12 cellular contexts compared by ENCODE assay signal in genomic region chr19:8552810-8553209, GRCh38. TPM values are rescaled to one million over a fixed set of nuclear protein-coding genes. Genes with fewer than 3 reads are reported as not detected.
DNase-seq lines count a peak whose midpoint lies in the region; ATAC-seq and TF ChIP-seq lines count a peak whose summit lies in the region.
"Had no signal": no experiment of that assay in that cellular context is flagged by ENCODE, and none has a peak within 500 bp of the region (broad histone marks: within the 10 kb centered on the region; RNA-seq: fewer than 3 reads in every experiment).

No MANE protein-coding gene starts in this region.

- no peaks in the 10 kb centered on the region; the same call in 1 of the 3 replicates for H3K9me3 Mint-ChIP-seq in GM23338
- H3K9me3 Mint-ChIP-seq: T-helper 1 cell treated with Interleukin-12 subunit alpha and Interleukin-12 subunit beta and Interleukin-4 antibody, amounts not matched to agents 30 μg/mL and 1 μg/mL, for 36 hours had no signal

- no peaks in the 10 kb centered on the region for H4K20me1 ChIP-seq in GM23338 (replicated peaks; ENCODE audit: insufficient read depth)

- H3K9me2 ChIP-seq in GM23338 (ENCODE audit: insufficient read depth): peaks cover 3% of the 10 kb centered on the region; the same call in 1 of the 2 replicates

- 49 to 71% methylated on average over 10 of the region's 10 CpGs for WGBS in lower leg skin, 2 donors

- H3K27me3 ChIP-seq in GM23338 (ENCODE audit: insufficient read depth): no peaks in the 10 kb centered on the region
- H3K27me3 ChIP-seq in SJCRH30: no peaks in the 10 kb centered on the region
- H3K27me3 ChIP-seq in dorsolateral prefrontal cortex: no peaks in the 10 kb centered on the region
- H3K27me3 ChIP-seq: sigmoid colon had no signal

- intact Hi-C loops in lower leg skin (cut with DNase I; ENCODE audit: low total_unique reads): no loop called here
- intact Hi-C loops in dorsolateral prefrontal cortex (cut with DNase I): no loop called here

- no peaks in the 10 kb centered on the region for H3K79me2 ChIP-seq in GM23338 (replicated peaks; ENCODE audit: insufficient read depth)

- H3K36me3 ChIP-seq in GM23338 (ENCODE audit: insufficient read depth) (no peaks in the 10 kb centered on the region), SJCRH30 (no peaks in the 10 kb centered on the region)

- H3K4me3 ChIP-seq in GM23338: no peak overlapping the region
- H3K4me3 ChIP-seq in SJCRH30: no peak overlapping the region
- H3K4me3 ChIP-seq in fibroblast of pulmonary artery (replicated peaks; ENCODE audit: low read depth, low read length): no peak overlapping the region
- no peak overlapping the region for H3K4me3 ChIP-seq in lower leg skin (ENCODE audit: low read depth, poor library complexity, severe bottlenecking)
- no peak overlapping the region for H3K4me3 ChIP-seq in dorsolateral prefrontal cortex
- H3K4me3 ChIP-seq: sigmoid colon had no signal

- H3K4me1 ChIP-seq in GM23338 (ENCODE audit: insufficient read depth) (no peaks in the 10 kb centered on the region), SJCRH30 (no peaks in the 10 kb centered on the region)
- H3K4me1 ChIP-seq: sigmoid colon had no signal

- ATAC-seq in GM23338 (peak; percentile 92), HG02678 (IDR thresholded peaks at IDR 0.05; ENCODE audit: unreplicated experiment) (no peak)

- peak overlapping the region; percentile 33 for H3K4me3 Mint-ChIP-seq in GM23338
- H3K4me3 Mint-ChIP-seq: T-helper 1 cell treated with Interleukin-12 subunit alpha and Interleukin-12 subunit beta and Interleukin-4 antibody, amounts not matched to agents 30 μg/mL and 1 μg/mL, for 36 hours had no signal

- no peaks in the 10 kb centered on the region for H3K9me3 ChIP-seq in SJCRH30 (replicated peaks)
- H3K9me3 ChIP-seq: sigmoid colon had no signal

- H3K27ac ChIP-seq in GM23338 (ENCODE audit: low read depth): no peak overlapping the region
- no peak overlapping the region for H3K27ac ChIP-seq in SJCRH30
- no peak overlapping the region for H3K27ac ChIP-seq in dorsolateral prefrontal cortex
- H3K27ac ChIP-seq: sigmoid colon had no signal

- TF ChIP-seq CTCF in GM23338 (conservative IDR thresholded peaks at IDR 0.05; ENCODE audit: low read depth in 2 of 2) (no peak), fibroblast of pulmonary artery (IDR thresholded peaks at IDR 0.05; ENCODE audit: low read length, missing control alignments) (no peak), lower leg skin (IDR thresholded peaks at IDR 0.05) (no peak), dorsolateral prefrontal cortex (IDR thresholded peaks at IDR 0.05 in 54 of 56, conservative IDR thresholded peaks at IDR 0.05 in 2 of 56; ENCODE audit: low read depth in 1 of 56, partially characterized antibody in 56 of 56) (no peak)

- H3K36me3 Mint-ChIP-seq in GM23338 (ENCODE audit: low read depth): peaks cover 5% of the 10 kb centered on the region; the same call in 1 of the 3 replicates

- peaks cover 3% of the 10 kb centered on the region; the same call in 1 of the 3 replicates for H3K4me1 Mint-ChIP-seq in GM23338

- peaks cover 5% of the 10 kb centered on the region; the same call in 1 of the 2 replicates for H3F3A ChIP-seq in GM23338 (replicated peaks; ENCODE audit: low read depth)

- no peak overlapping the region for H3K4me2 ChIP-seq in GM23338

- no peak for TF ChIP-seq POLR2A in lower leg skin (IDR thresholded peaks at IDR 0.05)

- no peak overlapping the region for H2AFZ ChIP-seq in GM23338

- DNase-seq in AG08396 (ENCODE audit: low spot score): peak; percentile 41
- peak; percentile 89 for DNase-seq in GM23338 (ENCODE audit: low spot score)
- peak; percentile 42 to 57 for DNase-seq in SJCRH30
- peak; percentile 51 for DNase-seq in fibroblast of pulmonary artery (ENCODE audit: low read depth)
- no peak for DNase-seq in lower leg skin (ENCODE audit: low spot score in 2 of 2)
- no peak for DNase-seq in stimulated activated CD4-positive, alpha-beta T cell treated with anti-CD3 and anti-CD28 coated beads, Interleukin-12 subunit alpha, Interleukin-12 subunit beta, amount 100 ng/mL, for 4 hours
- no peak for DNase-seq in dorsolateral prefrontal cortex
- DNase-seq: amniotic stem cell, GF-D8, sigmoid colon had no signal

- no peak overlapping the region for H3K27ac Mint-ChIP-seq in GM23338

- H3K27me3 Mint-ChIP-seq in GM23338 (ENCODE audit: insufficient read depth, low read depth, poor library complexity): peaks cover 12% of the 10 kb centered on the region

TF ChIP-seq in GM23338, 12 proteins besides CTCF, POLR2A, EP300 and RAD21 (continues in another document):
- TF ChIP-seq NANOG (IDR thresholded peaks at IDR 0.05; ENCODE audit: borderline replicate concordance) (no peak), ZNF331 (CRISPR knock-in tag; IDR thresholded peaks at IDR 0.05; ENCODE audit: low read depth) (no peak), STAT1 (IDR thresholded peaks at IDR 0.05; ENCODE audit: unreplicated experiment) (no peak)

RNA-seq across cellular contexts. Expression of gene MYO1F, which starts 24.4 kb away (rescaled TPM):
- 3.8 and 3.9 TPM in 2 replicates for total RNA-seq in GM23338 (2014; rRNA removed; shearing (Covaris generic))
- 5.7 and 7.1 TPM in 2 replicates for polyA plus RNA-seq in GM23338 (2016; fragmentation: Nextera tagmentation; extraction: Ambion mirVana)
- total RNA-seq in SJCRH30 (2014; rRNA removed; shearing (Covaris generic)): 0.04 TPM in 1 of 2 replicates, not detected in the other
- 1 to 10 TPM; 2.2 to 6.3 (median 3.2) TPM for total RNA-seq in lower leg skin
- 10 to 100 TPM in 83 of 120 experiments, 1 to 10 TPM in 37; 3.6 to 34.3 (median 13.5) TPM for total RNA-seq in dorsolateral prefrontal cortex

RNA-seq across cellular contexts. Expression of gene ZNF414, which starts 38.8 kb away (rescaled TPM):
- total RNA-seq in GM23338 (2014; rRNA removed; shearing (Covaris generic)): 29.2 and 45.0 TPM in 2 replicates
- polyA plus RNA-seq in GM23338 (2016; fragmentation: Nextera tagmentation; extraction: Ambion mirVana): 27.4 and 31.6 TPM in 2 replicates
- total RNA-seq in SJCRH30 (2014; rRNA removed; shearing (Covaris generic)): 3.1 and 4.7 TPM in 2 replicates
- total RNA-seq in lower leg skin: 10 to 100 TPM; 14.8 to 42.2 (median 18.8) TPM
- total RNA-seq in dorsolateral prefrontal cortex: 10 to 100 TPM; 19.4 to 51.4 (median 30.1) TPM

RNA-seq across cellular contexts. Expression of gene PRAM1, which starts 50.4 kb away (rescaled TPM):
- total RNA-seq in GM23338 (2014; rRNA removed; shearing (Covaris generic)): 0.07 and 0.31 TPM in 2 replicates
- 0.54 TPM in 1 of 2 replicates, not detected in the other for polyA plus RNA-seq in GM23338 (2016; fragmentation: Nextera tagmentation; extraction: Ambion mirVana)
- not detected in 2 replicates for total RNA-seq in SJCRH30 (2014; rRNA removed; shearing (Covaris generic))
- total RNA-seq in lower leg skin (under 1 TPM in 3 of 4 donors, not detected in 1; 0.16 to 0.59 (median 0.30) TPM), dorsolateral prefrontal cortex (10 to 100 TPM in 19 of 120 experiments, 1 to 10 TPM in 101; 2.7 to 16.1 (median 6.3) TPM)

RNA-seq across cellular contexts. Expression of gene ADAMTS10, which starts 57.7 kb away (rescaled TPM):
- 25.9 and 29.0 TPM in 2 replicates for total RNA-seq in GM23338 (2014; rRNA removed; shearing (Covaris generic))
- 4.8 and 5.0 TPM in 2 replicates for polyA plus RNA-seq in GM23338 (2016; fragmentation: Nextera tagmentation; extraction: Ambion mirVana)
- not detected in 2 replicates for total RNA-seq in SJCRH30 (2014; rRNA removed; shearing (Covaris generic))
- total RNA-seq in lower leg skin (10 to 100 TPM in 2 of 4 donors, 1 to 10 TPM in 2; 6.1 to 21.3 (median 14.1) TPM), dorsolateral prefrontal cortex (100 to 1,000 TPM in 8 of 120 experiments, 10 to 100 TPM in 112; 27.8 to 126 (median 69.0) TPM)

Comparison
In these comparisons a context has a peak if more than half of its experiments do, and no peak if none do; other contexts are left out.
1. DNase-seq: peak in AG08396 (single experiment), GM23338 (single experiment), SJCRH30 (2 of 2) and fibroblast of pulmonary artery (single experiment); none in lower leg skin (0 of 2), stimulated activated CD4-positive, alpha-beta T cell treated with anti-CD3 and anti-CD28 coated beads, Interleukin-12 subunit alpha, Interleukin-12 subunit beta, amount 100 ng/mL, for 4 hours (single experiment) and dorsolateral prefrontal cortex (0 of 10).